12 cellular contexts compared by ENCODE assay signal in the genomic region with DNA sequence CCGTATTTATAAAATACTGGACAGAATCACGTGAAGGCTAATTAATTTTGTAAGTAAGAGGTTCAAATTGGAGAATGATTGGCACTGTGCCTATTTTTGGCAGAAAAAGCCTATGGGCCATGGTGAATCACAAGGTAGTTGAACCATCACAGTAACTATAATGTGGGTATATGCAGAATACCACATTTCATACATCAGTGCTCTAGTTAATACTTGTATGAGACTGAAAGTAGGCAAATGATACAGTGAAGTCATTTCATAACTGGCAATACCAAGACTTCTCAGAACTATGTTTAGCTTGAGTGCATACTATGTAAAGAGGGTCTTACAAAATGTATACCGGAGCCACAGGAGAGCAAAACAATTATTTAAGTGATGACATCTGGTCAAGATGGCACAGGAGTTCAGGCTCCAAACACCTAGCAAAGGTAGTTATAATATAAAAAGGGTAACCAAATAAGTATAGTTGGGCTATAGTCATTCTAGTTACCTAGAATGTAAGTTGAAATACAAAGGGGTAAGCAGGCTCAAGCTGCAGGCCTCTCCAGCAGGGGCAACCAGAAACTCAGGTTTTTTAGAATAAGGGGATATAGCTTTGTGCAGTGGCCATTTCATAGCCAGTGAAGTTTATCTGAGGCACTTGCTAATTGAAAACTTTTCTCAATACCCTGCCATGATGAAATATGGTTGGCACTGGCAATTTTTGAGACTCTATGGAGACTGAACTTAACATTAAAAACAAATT. TPM values are rescaled to one million over a fixed set of nuclear protein-coding genes. Genes with fewer than 3 reads are reported as not detected.
DNase-seq lines count a peak whose midpoint lies in the region; ATAC-seq, FAIRE-seq and TF ChIP-seq lines count a peak whose summit lies in the region.
"Had no signal": no experiment of that assay in that cellular context is flagged by ENCODE, and none has a peak within 500 bp of the region (broad histone marks: within the 10 kb centered on the region; RNA-seq: fewer than 3 reads in every experiment).

No MANE protein-coding gene starts in this region.

- TF ChIP-seq POLR2A in lower leg skin (IDR thresholded peaks at IDR 0.05) (no peak), esophagus muscularis mucosa (IDR thresholded peaks at IDR 0.05; ENCODE audit: low read depth) (no peak)

- no peaks in the 10 kb centered on the region for H3K27me3 ChIP-seq in esophagus muscularis mucosa

- intact Hi-C loops in lower leg skin (cut with DNase I; ENCODE audit: low total_unique reads): no loop called here
- intact Hi-C loops in esophagus muscularis mucosa (cut with DNase I): no loop called here

- peak; percentile 18 for DNase-seq in stimulated activated CD4-positive, alpha-beta T cell treated with anti-CD3 and anti-CD28 coated beads, Interleukin-1b, Interleukin-23, amount 100 ng/mL, for 48 hours
- DNase-seq in stimulated activated CD4-positive, alpha-beta T cell treated with anti-CD3 and anti-CD28 coated beads, Interleukin-2, amount 100 ng/mL, for 48 hours: no peak
- peak; percentile 83 for DNase-seq in RCC 7860 (ENCODE audit: low spot score)
- DNase-seq in lower leg skin (ENCODE audit: low spot score in 2 of 2): no peak
- no peak for DNase-seq in ureter (ENCODE audit: low spot score)
- no peak for DNase-seq in LoVo (ENCODE audit: low spot score)
- no peak for DNase-seq in esophagus muscularis mucosa (ENCODE audit: extremely low spot score)
- DNase-seq: midbrain, NCI-H446 had no signal

- 84 to 85% methylated on average over 3 of the region's 3 CpGs for WGBS in lower leg skin, 2 donors
- 85% methylated on average over 3 of the region's 3 CpGs for WGBS in esophagus muscularis mucosa

- TF ChIP-seq CTCF in lower leg skin (IDR thresholded peaks at IDR 0.05) (no peak), esophagus muscularis mucosa (IDR thresholded peaks at IDR 0.05) (no peak)

- no peaks in the 10 kb centered on the region for H3K9me3 ChIP-seq in esophagus muscularis mucosa

- ATAC-seq in HG02852 (IDR thresholded peaks at IDR 0.05; ENCODE audit: unreplicated experiment): peak; percentile 86

- no peaks in the 10 kb centered on the region for H3K36me3 ChIP-seq in esophagus muscularis mucosa

- no peak for TF ChIP-seq EP300 in esophagus muscularis mucosa (IDR thresholded peaks at IDR 0.05)

- peak; percentile 98 for FAIRE-seq in RCC 7860 (lab: Jason Lieb, UNC)

- H3K4me3 ChIP-seq in lower leg skin (ENCODE audit: low read depth, poor library complexity, severe bottlenecking) (no peak overlapping the region), esophagus muscularis mucosa (no peak overlapping the region)

- H3K4me1 ChIP-seq in esophagus muscularis mucosa: no peaks in the 10 kb centered on the region

- no peak overlapping the region for H3K27ac ChIP-seq in esophagus muscularis mucosa (replicated peaks in 1 of 4)
- H3K27ac ChIP-seq: epithelial cell of prostate, HL-60 had no signal

RNA-seq across cellular contexts. Expression of a gene that starts 19.1 kb away (rescaled TPM):
- total RNA-seq in lower leg skin: 1 to 10 TPM; 1.5 to 6.3 (median 3.3) TPM
- total RNA-seq in ureter: 62.1 TPM
- total RNA-seq in esophagus muscularis mucosa: 1 to 10 TPM; 1.2 to 2.9 (median 2.2) TPM

Comparison
In these comparisons a context has a peak if more than half of its experiments do, and no peak if none do; other contexts are left out.
1. DNase-seq: peak in stimulated activated CD4-positive, alpha-beta T cell treated with anti-CD3 and anti-CD28 coated beads, Interleukin-1b, Interleukin-23, amount 100 ng/mL, for 48 hours (single experiment) and RCC 7860 (single experiment); none in stimulated activated CD4-positive, alpha-beta T cell treated with anti-CD3 and anti-CD28 coated beads, Interleukin-2, amount 100 ng/mL, for 48 hours (0 of 2), lower leg skin (0 of 2), ureter (single experiment), LoVo (single experiment) and esophagus muscularis mucosa (single experiment).